ENCODE assay signal across 10 cellular contexts in genomic region chr6:135922746-135923145, GRCh38.
DNase-seq lines count a peak whose midpoint lies in the region; FAIRE-seq and TF ChIP-seq lines count a peak whose summit lies in the region.
"Had no signal": no experiment of that assay in that cellular context is flagged by ENCODE, and none has a peak within 500 bp of the region (broad histone marks: within the 10 kb centered on the region; RNA-seq: fewer than 3 reads in every experiment).

No MANE protein-coding gene starts in this region.

- H3K36me3 ChIP-seq in right atrium auricular region (no peaks in the 10 kb centered on the region), transverse colon (no peaks in the 10 kb centered on the region)
- H3K36me3 ChIP-seq: suprapubic skin had no signal

- H3K27ac ChIP-seq in right atrium auricular region, result peak overlapping the region; percentile 8 to 24
- H3K27ac ChIP-seq in transverse colon, result peak overlapping the region; percentile 9 to 62 (median 50)
- H3K27ac ChIP-seq: suprapubic skin had no signal

- no peaks in the 10 kb centered on the region for H3K27me3 ChIP-seq in right atrium auricular region
- no peaks in the 10 kb centered on the region for H3K27me3 ChIP-seq in transverse colon
- H3K27me3 ChIP-seq: suprapubic skin had no signal

- WGBS in transverse colon (ENCODE audit: low coverage in 1 of 2), 2 donors, result 43 to 46% methylated on average over 3 of the region's 3 CpGs

- in situ Hi-C loops in astrocyte of the cerebellum (cut with HindIII; ENCODE audit: low sequenced_read_pairs), result no loop called here
- in situ Hi-C loops in transverse colon (cut with MboI; ENCODE audit: low pct_ligation_motif_present in 1 of 4, low pct_unique_long_range_greater_than_20kb in 1 of 4, low sequenced_read_pairs in 3 of 4), result loop anchor here in 1 of 4 donors (25.0 kb wide), 1 partner anchor 385 kb away; no protein-coding TSS in a partner anchor

- H3K9me3 ChIP-seq in right atrium auricular region (no peaks in the 10 kb centered on the region), transverse colon (no peaks in the 10 kb centered on the region)
- H3K9me3 ChIP-seq: suprapubic skin had no signal

- no peak overlapping the region for H3K4me3 ChIP-seq in astrocyte of the cerebellum (ENCODE audit: low read depth, low read length)
- H3K4me3 ChIP-seq in right atrium auricular region, result no peak overlapping the region
- H3K4me3 ChIP-seq in transverse colon, result no peak overlapping the region
- H3K4me3 ChIP-seq: suprapubic skin had no signal

- H3K4me1 ChIP-seq in right atrium auricular region (peaks cover 0 to 12% of the 10 kb centered on the region in 2 donors), transverse colon (peaks cover 0 to 13% (median 2%) of the 10 kb centered on the region in 4 donors)

- TF ChIP-seq CTCF in astrocyte of the cerebellum (IDR thresholded peaks at IDR 0.05; ENCODE audit: low read depth, low read length, missing control alignments) (no peak), right atrium auricular region (IDR thresholded peaks at IDR 0.05) (no peak), transverse colon (IDR thresholded peaks at IDR 0.05) (no peak)

- DNase-seq in HCEC 1CT (peak; percentile 52), astrocyte of the cerebellum (ENCODE audit: low read depth) (peak; percentile 92), right atrium auricular region (ENCODE audit: low spot score) (no peak), transverse colon (no peak), GM12892 (ENCODE audit: insufficient read length) (no peak), SK-N-DZ (ENCODE audit: low spot score) (no peak)
- no peak for DNase-seq in stimulated activated CD4-positive, alpha-beta T cell treated with anti-CD3 and anti-CD28 coated beads, Interleukin-4, amount 100 ng/mL, for 24 hours
- DNase-seq: naive B cell; stimulated activated CD4-positive, alpha-beta T cell treated with anti-CD3 and anti-CD28 coated beads, Interleukin-4, amount 100 ng/mL, for 1 hour had no signal

- TF ChIP-seq POLR2A in transverse colon (IDR thresholded peaks at IDR 0.05), result no peak
- no peak for TF ChIP-seq POLR2A in GM12892 (IDR thresholded peaks at IDR 0.05; ENCODE audit: low read depth, low read length)

- no peak for FAIRE-seq in GM12892 (lab: Jason Lieb, UNC)

- no peak for TF ChIP-seq EP300 in transverse colon (IDR thresholded peaks at IDR 0.05; ENCODE audit: low read depth)

- intact Hi-C loops in transverse colon (cut with DNase I; ENCODE audit: low total_unique reads), result loop anchor here (2.0 kb wide), 1 partner anchor 180 kb away; no protein-coding TSS in a partner anchor

Comparison
In these comparisons a context has a peak if more than half of its experiments do, and no peak if none do; other contexts are left out.
1. DNase-seq: peak in HCEC 1CT (single experiment) and astrocyte of the cerebellum (single experiment); none in right atrium auricular region (single experiment), transverse colon (single experiment), GM12892 (single experiment), SK-N-DZ (single experiment) and stimulated activated CD4-positive, alpha-beta T cell treated with anti-CD3 and anti-CD28 coated beads, Interleukin-4, amount 100 ng/mL, for 24 hours (single experiment).